In genomic region chr3:51994530-51994929, GRCh38 we compare ENCODE assay signal across 1 cellular context.
TF ChIP-seq lines count a peak whose summit lies in the region.

No MANE protein-coding gene starts in this region.

TF ChIP-seq in SK-N-SH, 30 proteins besides CTCF, POLR2A, EP300 and RAD21:
- TF ChIP-seq USF2 (IDR thresholded peaks at IDR 0.05; ENCODE audit: borderline replicate concordance, low read depth, low read length) (no peak), USF1 (IDR thresholded peaks at IDR 0.05; ENCODE audit: borderline replicate concordance, low read depth) (no peak), SMC3 (IDR thresholded peaks at IDR 0.05; ENCODE audit: low read depth, low read length) (no peak), RXRA (IDR thresholded peaks at IDR 0.05; ENCODE audit: borderline replicate concordance, low read depth) (no peak), SIN3A (IDR thresholded peaks at IDR 0.05; ENCODE audit: borderline replicate concordance, low read depth, low read length) (no peak), GABPA (IDR thresholded peaks at IDR 0.05; ENCODE audit: low read depth) (no peak), CHD2 (IDR thresholded peaks at IDR 0.05; ENCODE audit: low read length, partially characterized antibody) (no peak)
TF ChIP-seq in SK-N-SH: peak in this region for 0.
